In the genomic region with DNA sequence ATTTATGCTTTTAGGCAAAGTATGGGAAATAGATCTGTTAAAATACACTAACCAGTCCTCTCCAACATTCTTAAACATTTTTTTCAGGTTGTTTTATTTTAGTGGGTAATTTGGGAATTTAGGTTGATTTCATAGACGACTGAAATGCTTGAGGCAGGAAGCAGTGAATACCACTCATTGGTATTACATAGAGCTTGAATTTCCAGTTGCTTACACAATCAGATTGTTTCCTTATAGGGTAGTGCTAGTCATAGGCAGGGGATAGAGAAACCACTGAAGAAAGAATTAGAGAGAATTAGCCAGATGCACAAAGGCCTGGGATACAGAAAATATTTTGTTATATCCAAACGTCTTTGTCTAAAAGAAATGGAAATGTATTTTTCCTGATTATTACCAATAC, we compare ENCODE assay signal across 8 cellular contexts. TPM values are rescaled to one million over a fixed set of nuclear protein-coding genes. Genes with fewer than 3 reads are reported as not detected.
DNase-seq lines count a peak whose midpoint lies in the region; ATAC-seq, FAIRE-seq and TF ChIP-seq lines count a peak whose summit lies in the region.

No MANE protein-coding gene starts in this region.

- TF ChIP-seq POLR2A in GM12891 (IDR thresholded peaks at IDR 0.05; ENCODE audit: low read depth, low read length): no peak

- FAIRE-seq in GM12891 (lab: Jason Lieb, UNC): no peak

- ATAC-seq in esophagus mucosa: peak; percentile 82
- ATAC-seq in psoas muscle: peak; percentile 84 to 86 (median 85)

- H3K4me1 ChIP-seq in psoas muscle: peaks cover 10% of the 10 kb centered on the region

- 44 to 62% (median 50%) methylated on average over 2 of the region's 2 CpGs for WGBS in psoas muscle, 3 donors

- DNase-seq in EL (peak; percentile 88), OCI-M1 (lab: John Stamatoyannopoulos, UW) (peak; percentile 70), psoas muscle (no peak), MG63 (no peak), NCI-H345 (lab: John Stamatoyannopoulos, UW) (no peak), GM12891 (ENCODE audit: insufficient read length, low spot score) (no peak)
- no peak for DNase-seq in activated effector memory CD4-positive, alpha-beta T cell treated with Interleukin-2 at 50 U/mL for 16 hours

- H3K27ac ChIP-seq in psoas muscle: no peak overlapping the region

- H3K9me3 ChIP-seq in psoas muscle (no peaks in the 10 kb centered on the region), MG63 (no peaks in the 10 kb centered on the region)

- no peak for TF ChIP-seq CTCF in psoas muscle (IDR thresholded peaks at IDR 0.05)

- H3K27me3 ChIP-seq in psoas muscle (ENCODE audit: insufficient read depth in 3 of 3, low read length in 2 of 3) (no peaks in the 10 kb centered on the region), MG63 (no peaks in the 10 kb centered on the region)

- H3K4me3 ChIP-seq in psoas muscle (no peak overlapping the region), MG63 (no peak overlapping the region)

- H3K36me3 ChIP-seq in psoas muscle (ENCODE audit: insufficient read depth in 1 of 2, low read depth in 1 of 2) (no peaks in the 10 kb centered on the region), MG63 (no peaks in the 10 kb centered on the region)

- intact Hi-C loops in psoas muscle (cut with DNase I): no loop called here

TF ChIP-seq in GM12891, 5 proteins besides CTCF, POLR2A, EP300 and RAD21:
- no peak for TF ChIP-seq POU2F2 (IDR thresholded peaks at IDR 0.05; ENCODE audit: low read depth, low read length)
- TF ChIP-seq SPI1 (IDR thresholded peaks at IDR 0.05; ENCODE audit: low read depth, low read length): no peak
- TF ChIP-seq PAX5 (IDR thresholded peaks at IDR 0.05; ENCODE audit: insufficient read depth, low read length, severe bottlenecking): no peak
- no peak for TF ChIP-seq TAF1 (IDR thresholded peaks at IDR 0.05; ENCODE audit: low read depth, low read length)
- TF ChIP-seq POLR2AphosphoS5 (IDR thresholded peaks at IDR 0.05; ENCODE audit: low read depth, low read length): no peak

RNA-seq across cellular contexts. Expression of a gene that starts 23.9 kb away (rescaled TPM):
- total RNA-seq in esophagus mucosa: 2.7 TPM
- 10 to 100 TPM; 17.4 to 37.0 (median 32.8) TPM for total RNA-seq in psoas muscle
- 10 to 100 TPM in 1 of 3 donors, 1 to 10 TPM in 2; 5.2 to 12.9 (median 5.7) TPM for polyA plus RNA-seq in psoas muscle
- not detected in 2 replicates for total RNA-seq in MG63 (2014; rRNA removed; shearing (Covaris generic); ENCODE audit: low replicate concordance)
- not detected for polyA plus RNA-seq in GM12891 (2012; ENCODE audit: low read depth, missing spikeins)

RNA-seq across cellular contexts. Expression of a gene that starts 51.3 kb away (rescaled TPM):
- 69.5 TPM for total RNA-seq in esophagus mucosa
- total RNA-seq in psoas muscle: 10 to 100 TPM; 16.6 to 42.2 (median 36.1) TPM
- polyA plus RNA-seq in psoas muscle: 10 to 100 TPM in 2 of 3 donors, 1 to 10 TPM in 1; 5.0 to 13.7 (median 11.7) TPM
- 14.7 and 19.2 TPM in 2 replicates for total RNA-seq in MG63 (2014; rRNA removed; shearing (Covaris generic); ENCODE audit: low replicate concordance)
- 6.2 TPM for polyA plus RNA-seq in GM12891 (2012; ENCODE audit: low read depth, missing spikeins)

Comparison
In these comparisons a context has a peak if more than half of its experiments do, and no peak if none do; other contexts are left out.
1. DNase-seq: peak in EL (single experiment) and OCI-M1 (single experiment); none in psoas muscle (0 of 2), activated effector memory CD4-positive, alpha-beta T cell treated with Interleukin-2 at 50 U/mL for 16 hours (single experiment), MG63 (single experiment), NCI-H345 (single experiment) and GM12891 (single experiment).